In the genomic region with DNA sequence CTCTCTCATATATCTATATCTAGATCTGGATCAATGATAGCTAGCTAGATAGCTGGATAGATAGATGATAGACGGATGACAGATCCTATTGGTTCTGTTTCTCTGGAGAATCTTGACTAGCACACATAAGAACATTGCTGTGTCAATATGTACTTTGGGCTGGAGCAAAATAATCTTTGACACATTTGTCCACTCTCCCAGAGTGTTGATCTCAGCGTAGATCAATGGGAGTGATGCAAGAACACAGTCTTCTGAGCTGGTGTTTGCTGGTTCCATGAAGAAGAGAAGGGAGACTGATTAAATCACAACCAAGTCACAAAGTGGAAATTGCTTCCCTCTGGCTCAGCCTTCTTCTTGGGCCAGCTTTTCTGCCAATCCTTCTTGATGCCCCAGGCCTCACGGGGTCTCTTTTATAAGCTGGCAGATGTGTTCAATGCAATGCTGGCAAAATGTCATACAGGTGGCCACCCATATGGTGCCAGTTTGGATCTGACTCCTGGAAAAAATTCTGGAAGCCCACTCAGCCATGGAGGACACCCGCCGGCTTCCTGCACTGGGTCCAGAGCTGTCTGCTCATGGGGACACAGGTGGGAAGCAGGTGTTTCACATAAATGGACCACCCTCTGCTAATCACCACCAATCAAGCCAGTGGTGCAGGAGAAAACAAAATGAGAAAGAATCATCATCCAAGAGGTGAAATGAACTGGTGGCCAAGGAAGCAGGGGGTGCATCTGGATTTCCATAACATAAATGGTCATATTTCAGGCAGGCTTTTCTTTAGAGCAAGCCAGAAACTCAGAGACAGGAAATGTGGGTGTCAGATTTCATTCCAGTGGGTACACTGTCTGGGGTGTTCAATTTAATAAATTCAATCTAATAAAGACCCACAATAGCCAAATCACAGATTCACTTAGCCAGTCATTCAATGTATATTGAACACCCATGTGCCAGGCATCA, we compare ENCODE assay signal across 15 cellular contexts.
"Had no signal": no experiment of that assay in that cellular context is flagged by ENCODE, and none has a peak within 500 bp of the region (broad histone marks: within the 10 kb centered on the region; RNA-seq: fewer than 3 reads in every experiment).

No MANE protein-coding gene starts in this region.

- FAIRE-seq: islet of Langerhans had no signal

- DNase-seq: activated CD4-positive, alpha-beta T cell treated with anti-CD3 and anti-CD28 coated beads, Interleukin-2, amount 10 ng/mL, durations not matched to agents 24 days and 14 days; activated CD4-positive, CD25-positive, alpha-beta regulatory T cell; activated gamma-delta T cell treated with Interleukin-2 at 50 U/mL for 16 hours; colonic mucosa; foreskin keratinocyte; left cardiac atrium; lower lobe of right lung; stimulated activated naive CD4-positive, alpha-beta T cell treated with Interleukin-2 at 50 U/mL for 16 hours; T1000; thyroid gland had no signal

- H3K4me3 Mint-ChIP-seq: activated CD4-positive, alpha-beta T cell treated with anti-CD3 and anti-CD28 coated beads, Interleukin-2, amount 10 ng/mL, durations not matched to agents 24 days and 14 days; activated naive CD8-positive, alpha-beta T cell; activated T-helper 1 cell treated with anti-CD3 and anti-CD28 coated beads, Interleukin-12 subunit alpha, Interleukin-12 subunit beta, Interleukin-2, Interleukin-4 antibody, amounts not matched to agents 30 ng/mL and 10 ng/mL and 1 ng/mL, durations not matched to agents 14 hours and 24 hours and 36 hours had no signal

- ATAC-seq: left cardiac atrium, lower lobe of right lung had no signal

- H3K4me1 Mint-ChIP-seq: activated CD4-positive, alpha-beta T cell treated with anti-CD3 and anti-CD28 coated beads, Interleukin-2, amount 10 ng/mL, durations not matched to agents 24 days and 14 days had no signal

- H3K9me3 Mint-ChIP-seq: natural killer cell treated with Interleukin-12 subunit alpha and Interleukin-12 subunit beta and Interleukin-15 and Interleukin-18, amount 100 ng/mL, for 72 hours had no signal

- H3K27ac Mint-ChIP-seq: activated CD4-positive, alpha-beta T cell treated with anti-CD3 and anti-CD28 coated beads, Interleukin-2, amount 10 ng/mL, durations not matched to agents 24 days and 14 days; activated naive CD8-positive, alpha-beta T cell; activated T-helper 1 cell treated with anti-CD3 and anti-CD28 coated beads, Interleukin-12 subunit alpha, Interleukin-12 subunit beta, Interleukin-2, Interleukin-4 antibody, amounts not matched to agents 30 ng/mL and 10 ng/mL and 1 ng/mL, durations not matched to agents 14 hours and 24 hours and 36 hours had no signal

- H3K4me3 ChIP-seq: colonic mucosa, hepatocyte, lower lobe of right lung, thyroid gland had no signal
